25 cellular contexts compared by ENCODE assay signal in the genomic region with DNA sequence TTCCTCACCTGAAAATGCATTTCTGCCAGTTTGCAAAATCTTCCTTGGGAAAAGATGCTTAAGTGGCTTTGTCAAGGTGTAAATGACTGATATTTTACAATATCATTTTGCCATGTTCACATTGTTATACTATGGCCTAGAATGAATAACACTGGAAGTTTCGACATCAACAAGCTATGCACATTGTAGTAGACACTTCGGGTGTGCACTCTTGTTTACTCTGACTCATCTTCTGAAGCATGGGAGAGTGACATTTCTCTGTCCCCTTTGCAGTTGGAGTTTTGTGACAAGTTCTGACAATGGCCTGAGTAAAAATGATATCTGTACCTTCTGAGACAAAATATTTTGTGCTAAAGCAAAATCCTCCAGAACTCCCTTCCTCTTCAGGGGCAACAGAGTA.
"Had no signal": no experiment of that assay in that cellular context is flagged by ENCODE, and none has a peak within 500 bp of the region (broad histone marks: within the 10 kb centered on the region; RNA-seq: fewer than 3 reads in every experiment).

No MANE protein-coding gene starts in this region.

- DNase-seq: activated CD4-positive, alpha-beta T cell treated with anti-CD3 and anti-CD28 coated beads, Interleukin-2, amount 10 ng/mL, durations not matched to agents 7 days and 5 days; activated CD4-positive, CD25-positive, alpha-beta regulatory T cell treated with anti-CD3 and anti-CD28 coated beads, Interleukin-2, amount 50 U/mL, for 72 hours; activated CD8-positive, alpha-beta memory T cell treated with anti-CD3 and anti-CD28 coated beads, Interleukin-2, amount 10 ng/mL, durations not matched to agents 7 days and 5 days; activated CD8-positive, alpha-beta T cell treated with anti-CD3 and anti-CD28 coated beads for 36 hours; activated effector memory CD4-positive, alpha-beta T cell treated with anti-CD3 and anti-CD28 coated beads, Interleukin-2, amount 50 U/mL, for 16 hours; activated naive CD4-positive, alpha-beta T cell treated with anti-CD3 and anti-CD28 coated beads, Interleukin-2, amount 50 U/mL, for 16 hours; activated T-cell treated with anti-CD3 and anti-CD28 coated beads for 4 hours; aorta; caudate nucleus; effector CD4-positive, alpha-beta T cell; gastrocnemius medialis; heart left ventricle; left cardiac atrium; mesenchymal stem cell; mucosa of descending colon; nephron progenitor cell; pancreas; psoas muscle; stimulated activated CD4-positive, alpha-beta T cell treated with anti-CD3 and anti-CD28 coated beads, Interleukin-4, amount 100 ng/mL, for 24 hours; stimulated activated naive CD4-positive, alpha-beta T cell treated with Interleukin-2 at 50 U/mL for 16 hours; T-helper 2 cell; upper lobe of left lung had no signal

- H3K36me3 ChIP-seq: gastrocnemius medialis, heart left ventricle, pancreas, right atrium auricular region, thoracic aorta, upper lobe of left lung had no signal

- H3K4me1 ChIP-seq: gastrocnemius medialis, heart left ventricle, pancreas, psoas muscle, right atrium auricular region, upper lobe of left lung had no signal

- H3K9me3 ChIP-seq: gastrocnemius medialis, mucosa of descending colon, pancreas, right atrium auricular region, thoracic aorta, upper lobe of left lung had no signal

- H3K4me3 ChIP-seq: gastrocnemius medialis, heart left ventricle, mucosa of descending colon, pancreas, psoas muscle, right atrium auricular region, thoracic aorta, upper lobe of left lung had no signal

- ATAC-seq: activated CD8-positive, alpha-beta memory T cell treated with anti-CD3 and anti-CD28 coated beads, Interleukin-2, amount 10 ng/mL, durations not matched to agents 7 days and 5 days; activated CD8-positive, alpha-beta T cell treated with anti-CD3 and anti-CD28 coated beads for 36 hours; gastrocnemius medialis; heart left ventricle; left cardiac atrium; mucosa of descending colon; pancreas; psoas muscle had no signal

- H3K27me3 ChIP-seq: gastrocnemius medialis, heart left ventricle, pancreas, right atrium auricular region, upper lobe of left lung had no signal

- H3K27ac ChIP-seq: gastrocnemius medialis, heart left ventricle, pancreas, psoas muscle, right atrium auricular region, thoracic aorta, upper lobe of left lung, VCaP had no signal
